Comparison of ENCODE assay signal across 15 cellular contexts in genomic region chr5:75028090-75028489, GRCh38.
"Had no signal": no experiment of that assay in that cellular context is flagged by ENCODE, and none has a peak within 500 bp of the region (broad histone marks: within the 10 kb centered on the region; RNA-seq: fewer than 3 reads in every experiment).

No MANE protein-coding gene starts in this region.

- H3K4me1 Mint-ChIP-seq: neural crest cell had no signal

- H3K4me3 Mint-ChIP-seq: activated CD4-positive, alpha-beta memory T cell treated with anti-CD3 and anti-CD28 coated beads, Interleukin-2, amount 10 ng/mL, durations not matched to agents 7 days and 5 days; effector memory CD8-positive, alpha-beta T cell; neural crest cell had no signal

- H3K27me3 ChIP-seq: cardiac muscle cell, spleen, tibial artery had no signal

- H3K4me3 ChIP-seq: cardiac muscle cell, spleen, tibial artery had no signal

- H3K27me3 Mint-ChIP-seq: activated CD4-positive, alpha-beta memory T cell treated with anti-CD3 and anti-CD28 coated beads, Interleukin-2, amount 10 ng/mL, durations not matched to agents 7 days and 5 days; effector memory CD8-positive, alpha-beta T cell had no signal

- H3K27ac Mint-ChIP-seq: activated CD4-positive, alpha-beta memory T cell treated with anti-CD3 and anti-CD28 coated beads, Interleukin-2, amount 10 ng/mL, durations not matched to agents 7 days and 5 days had no signal

- DNase-seq: activated CD4-positive, alpha-beta memory T cell treated with anti-CD3 and anti-CD28 coated beads, Interleukin-2, amount 10 ng/mL, durations not matched to agents 7 days and 5 days; activated CD4-positive, alpha-beta T cell treated with anti-CD3 and anti-CD28 coated beads for 4 hours; activated naive CD4-positive, alpha-beta T cell; amniotic stem cell; effector memory CD8-positive, alpha-beta T cell; foreskin fibroblast; left ventricle myocardium superior; retina; spleen; stimulated activated CD8-positive, alpha-beta memory T cell treated with anti-CD3 and anti-CD28 coated beads, Interleukin-4, amount 100 ng/mL, for 48 hours; substantia nigra; tibial artery; WERI-Rb-1 had no signal

- H3K36me3 ChIP-seq: cardiac muscle cell, spleen, tibial artery, WERI-Rb-1 had no signal

- H3K9me3 Mint-ChIP-seq: activated CD4-positive, alpha-beta memory T cell treated with anti-CD3 and anti-CD28 coated beads, Interleukin-2, amount 10 ng/mL, durations not matched to agents 7 days and 5 days; effector memory CD8-positive, alpha-beta T cell; neural crest cell had no signal

- ATAC-seq: effector memory CD8-positive, alpha-beta T cell; left ventricle myocardium superior had no signal

- H3K4me1 ChIP-seq: tibial artery had no signal

- H3K27ac ChIP-seq: cardiac muscle cell, spleen, tibial artery, WERI-Rb-1 had no signal

- H3K9me3 ChIP-seq: spleen, tibial artery had no signal
